Comparison of ENCODE assay signal across 8 cellular contexts in genomic region chr7:96707901-96708774, GRCh38. TPM values are rescaled to one million over a fixed set of nuclear protein-coding genes. Genes with fewer than 3 reads are reported as not detected.
DNase-seq lines count a peak whose midpoint lies in the region; ATAC-seq and TF ChIP-seq lines count a peak whose summit lies in the region.

No MANE protein-coding gene starts in this region.

- peak overlapping the region; percentile 92 for H3K4me2 ChIP-seq in OCI-LY3 (ENCODE audit: low read length)
- H3K4me2 ChIP-seq in parathyroid adenoma (ENCODE audit: low read length): peak overlapping the region; percentile 84

- H3K79me2 ChIP-seq in OCI-LY3 (ENCODE audit: low read length): peaks cover 62% of the 10 kb centered on the region
- peaks cover 38% of the 10 kb centered on the region for H3K79me2 ChIP-seq in parathyroid adenoma

- H3K9me3 ChIP-seq in OCI-LY3 (ENCODE audit: insufficient read depth, low read length) (peaks cover 6% of the 10 kb centered on the region; the same call in 1 of the 2 replicates), parathyroid adenoma (ENCODE audit: control insufficient read depth, low read length) (no peaks in the 10 kb centered on the region)

- peaks cover 21% of the 10 kb centered on the region for H3K36me3 ChIP-seq in OCI-LY3 (replicated peaks; ENCODE audit: low read depth, low read length)
- no peaks in the 10 kb centered on the region for H3K36me3 ChIP-seq in parathyroid adenoma (ENCODE audit: control insufficient read depth, insufficient read depth, low read length)

- no peaks in the 10 kb centered on the region for H3K27me3 ChIP-seq in OCI-LY3 (ENCODE audit: low read depth, low read length)
- no peaks in the 10 kb centered on the region for H3K27me3 ChIP-seq in parathyroid adenoma (ENCODE audit: control insufficient read depth, insufficient read depth, low read length)

- H2AFZ ChIP-seq in OCI-LY3 (ENCODE audit: low read depth, low read length) (no peak overlapping the region), parathyroid adenoma (no peak overlapping the region)

- H4K20me1 ChIP-seq in OCI-LY3 (ENCODE audit: insufficient read depth, low read length): peaks cover 40% of the 10 kb centered on the region

- no peak for TF ChIP-seq CTCF in OCI-LY3 (IDR thresholded peaks at IDR 0.05; ENCODE audit: low read depth, low read length)
- TF ChIP-seq CTCF in parathyroid adenoma (IDR thresholded peaks at IDR 0.05): no peak

- H3K9ac ChIP-seq in OCI-LY3 (ENCODE audit: low read length) (peak overlapping the region; percentile 17; the same call in 1 of the 2 replicates), parathyroid adenoma (no peak overlapping the region)

- no peak for ATAC-seq in left lobe of liver

- H3K4me3 ChIP-seq in GM08714 (ENCODE audit: low read length) (peak overlapping the region; percentile 83; the same call in 1 of the 2 replicates), OCI-LY3 (ENCODE audit: low read length) (peak overlapping the region; percentile 100), parathyroid adenoma (ENCODE audit: low read depth, low read length) (peak overlapping the region; percentile 92)

- H3K27ac ChIP-seq in OCI-LY3 (ENCODE audit: low read length) (no peak overlapping the region), epithelial cell of prostate (peak overlapping the region; percentile 94), parathyroid adenoma (no peak overlapping the region)

- DNase-seq in epithelial cell of prostate (ENCODE audit: low read depth, low spot score) (no peak), OCI-M2 (lab: John Stamatoyannopoulos, UW; ENCODE audit: unreplicated experiment) (no peak), foreskin melanocyte (no peak), cerebellar nuclear complex (lab: John Stamatoyannopoulos, UW) (no peak), left lobe of liver (ENCODE audit: low spot score) (no peak)

- peaks cover 13% of the 10 kb centered on the region for H3K4me1 ChIP-seq in OCI-LY3 (ENCODE audit: low read length)
- H3K4me1 ChIP-seq in parathyroid adenoma: peaks cover 11% of the 10 kb centered on the region

RNA-seq across cellular contexts. Expression of gene SEM1, which starts 1.5 kb away (rescaled TPM):
- 27.2 TPM for total RNA-seq in left lobe of liver
